Comparison of ENCODE assay signal across 10 cellular contexts in the genomic region with DNA sequence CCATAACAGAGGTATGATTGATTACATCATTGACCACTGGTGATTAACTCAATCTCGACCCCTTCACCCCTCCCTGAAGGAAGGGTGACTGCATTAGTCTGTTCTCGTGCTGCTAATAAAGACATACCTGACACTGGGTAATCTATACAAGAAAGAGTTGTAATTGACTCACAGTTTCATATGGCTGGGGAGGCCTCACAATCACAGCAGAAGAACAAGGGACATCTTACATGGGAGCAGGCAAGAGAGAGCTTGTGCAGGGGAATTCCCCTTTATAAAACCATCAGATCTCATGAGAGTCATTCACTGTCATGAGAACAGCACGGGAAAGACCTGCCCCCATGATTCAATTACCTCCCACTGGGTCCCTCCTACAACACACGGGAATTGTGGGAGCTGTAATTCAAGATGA. TPM values are rescaled to one million over a fixed set of nuclear protein-coding genes. Genes with fewer than 3 reads are reported as not detected.
DNase-seq lines count a peak whose midpoint lies in the region; ATAC-seq lines count a peak whose summit lies in the region.
"Had no signal": no experiment of that assay in that cellular context is flagged by ENCODE, and none has a peak within 500 bp of the region (broad histone marks: within the 10 kb centered on the region; RNA-seq: fewer than 3 reads in every experiment).

No MANE protein-coding gene starts in this region.

- ATAC-seq in GM18508 (IDR thresholded peaks at IDR 0.05; ENCODE audit: insufficient read depth, unreplicated experiment) (peak; percentile 57), GM19452 (IDR thresholded peaks at IDR 0.05; ENCODE audit: unreplicated experiment) (peak; percentile 65), HG03060 (IDR thresholded peaks at IDR 0.05; ENCODE audit: low read depth, unreplicated experiment) (peak; percentile 67), esophagus mucosa (peak; percentile 29)

- DNase-seq in T-helper 9 cell (no peak), NCI-H146 (lab: John Stamatoyannopoulos, UW) (no peak), H4 (ENCODE audit: low spot score) (no peak), GF-D8 (lab: John Stamatoyannopoulos, UW) (no peak)
- DNase-seq: NCI-H2029 treated with DMSO at 0.1 percent for 48 hours, Peyer's patch had no signal

RNA-seq across cellular contexts. Expression of a gene that starts 55.9 kb away (rescaled TPM):
- 7.3 TPM for total RNA-seq in esophagus mucosa
- 0.43 and 0.84 TPM in 2 replicates for total RNA-seq in H4 (2014; rRNA removed; shearing (Covaris generic))
